Comparison of ENCODE assay signal across 15 cellular contexts in genomic region chr12:52126050-52126604, GRCh38. TPM values are rescaled to one million over a fixed set of nuclear protein-coding genes. Genes with fewer than 3 reads are reported as not detected.
A peak's percentile ranks its signal among the peaks of the same experiment; 100 is the strongest.
DNase-seq lines count a peak whose midpoint lies in the region; ATAC-seq, FAIRE-seq and TF ChIP-seq lines count a peak whose summit lies in the region.
"Had no signal": no experiment of that assay in that cellular context is flagged by ENCODE, and none has a peak within 500 bp of the region (broad histone marks: within the 10 kb centered on the region; RNA-seq: fewer than 3 reads in every experiment).

No MANE protein-coding gene starts in this region.

- 80 to 83% methylated on average over 2 of the region's 2 CpGs for WGBS in lung, 2 donors

- H3K27me3 ChIP-seq in left ventricle myocardium inferior (ENCODE audit: low read depth) (peaks cover 6% of the 10 kb centered on the region), lung (ENCODE audit: control insufficient read depth, insufficient read depth) (no peaks in the 10 kb centered on the region)

- H3K9me3 ChIP-seq in left ventricle myocardium inferior (replicated peaks) (no peaks in the 10 kb centered on the region), lung (ENCODE audit: control insufficient read depth in 2 of 2, insufficient read depth in 1 of 2, low read length in 1 of 2) (no peaks in the 10 kb centered on the region)
- H3K9me3 ChIP-seq: mucosa of descending colon had no signal

- H3K27ac ChIP-seq in left ventricle myocardium inferior (replicated peaks) (peak overlapping the region; percentile 91), cingulate gyrus (ENCODE audit: low read depth, low read length) (peak overlapping the region; percentile 48), lung (ENCODE audit: low read depth in 1 of 2, low read length in 1 of 2) (peak overlapping the region; percentile 6 to 78)

- FAIRE-seq in urothelium cell line (lab: Jason Lieb, UNC): no peak

- H3K36me3 ChIP-seq in left ventricle myocardium inferior (no peaks in the 10 kb centered on the region), lung (ENCODE audit: control insufficient read depth in 2 of 2, insufficient read depth in 2 of 2, low read length in 2 of 2) (no peaks in the 10 kb centered on the region)

- TF ChIP-seq CTCF in left ventricle myocardium inferior (IDR thresholded peaks at IDR 0.05; ENCODE audit: borderline replicate concordance): no peak
- no peak for TF ChIP-seq CTCF in lung (IDR thresholded peaks at IDR 0.05; ENCODE audit: control extremely low read depth, extremely low read depth)

- intact Hi-C loops in left ventricle myocardium inferior (cut with micrococcal nuclease) (no loop called here), left cardiac atrium (cut with DNase I) (loop anchor here in 1 of 2 donors (10.0 kb wide), 1 partner anchor 121 kb away; the partner anchor contains the start of gene TAMALIN), posterior cingulate gyrus (cut with DNase I) (no loop called here)

- ATAC-seq in left cardiac atrium (no peak), lung (ENCODE audit: insufficient read depth, low FRiP score) (no peak)
- ATAC-seq: mucosa of descending colon, sciatic nerve had no signal

- H3K4me3 ChIP-seq in left ventricle myocardium inferior (no peak overlapping the region), lung (no peak overlapping the region)
- H3K4me3 ChIP-seq: mucosa of descending colon had no signal

- no peak for DNase-seq in left ventricle myocardium inferior
- no peak for DNase-seq in left cardiac atrium
- DNase-seq in lung (ENCODE audit: low spot score): no peak
- DNase-seq in urothelium cell line (ENCODE audit: low spot score): peak; percentile 2
- no peak for DNase-seq in NCI-H2029 treated with DMSO at 0.1 percent for 48 hours (lab: John Stamatoyannopoulos, UW)
- no peak for DNase-seq in posterior cingulate gyrus
- no peak for DNase-seq in effector CD4-positive, alpha-beta T cell
- DNase-seq: DND-41; effector CD8-positive, alpha-beta T cell; mucosa of descending colon; NCI-H446 treated with DMSO at 0.1 percent for 48 hours had no signal

- H3K4me1 ChIP-seq in left ventricle myocardium inferior (peaks cover 47% of the 10 kb centered on the region), lung (ENCODE audit: control insufficient read depth in 2 of 2, insufficient read depth in 2 of 2, low read length in 2 of 2) (peaks cover 0 to 8% of the 10 kb centered on the region in 2 donors)

RNA-seq across cellular contexts. Expression of gene SMIM41, which starts 46.6 kb away (rescaled TPM):
- 0.30 TPM for total RNA-seq in left ventricle myocardium inferior
- under 1 TPM in 1 of 2 donors, not detected in 1; 0.27 TPM for total RNA-seq in left cardiac atrium
- 1 to 10 TPM; 2.2 to 6.5 TPM for total RNA-seq in lung
- polyA plus RNA-seq in lung: 1 to 10 TPM; 1.9 to 7.6 TPM
- total RNA-seq: glomerular endothelial cell, RPMI7951 had no signal

RNA-seq across cellular contexts. Expression of gene ATG101, which starts 56.3 kb away (rescaled TPM):
- total RNA-seq in left ventricle myocardium inferior (23.8 TPM), left cardiac atrium (10 to 100 TPM; 25.2 to 28.7 TPM), lung (10 to 100 TPM; 22.1 to 37.2 TPM)
- polyA plus RNA-seq in lung: 10 to 100 TPM; 36.2 to 64.3 TPM
